Comparison of ENCODE assay signal across 8 cellular contexts in genomic region chr20:38926142-38926933, GRCh38. TPM values are rescaled to one million over a fixed set of nuclear protein-coding genes. Genes with fewer than 3 reads are reported as not detected.
DNase-seq lines count a peak whose midpoint lies in the region; ATAC-seq and TF ChIP-seq lines count a peak whose summit lies in the region.

Gene FAM83D (plus strand): TSS chr20:38926417. CDS start chr20:38926443, 26 bp downstream.

- peaks cover 16% of the 10 kb centered on the region for H3K36me3 Mint-ChIP-seq in activated CD4-positive, alpha-beta T cell treated with anti-CD3 and anti-CD28 coated beads for 36 hours (ENCODE audit: low read depth)

- ATAC-seq in GM19324 (IDR thresholded peaks at IDR 0.05; ENCODE audit: low FRiP score, unreplicated experiment) (peak; percentile 84), HG03460 (IDR thresholded peaks at IDR 0.05; ENCODE audit: unreplicated experiment) (peak; percentile 92), left colon (peak; percentile 94)
- peak; percentile 98 for ATAC-seq in activated CD4-positive, alpha-beta T cell treated with anti-CD3 and anti-CD28 coated beads for 36 hours

- H3K36me3 ChIP-seq in BLaER1 (peaks cover 17% of the 10 kb centered on the region), colonic mucosa (no peaks in the 10 kb centered on the region)

- H3K27me3 Mint-ChIP-seq in activated CD4-positive, alpha-beta T cell treated with anti-CD3 and anti-CD28 coated beads for 36 hours = no peaks in the 10 kb centered on the region

- H3K9me3 Mint-ChIP-seq in activated CD4-positive, alpha-beta T cell treated with anti-CD3 and anti-CD28 coated beads for 36 hours (ENCODE audit: low read depth) = no peaks in the 10 kb centered on the region

- no peak for TF ChIP-seq CTCF in colonic mucosa (IDR thresholded peaks at IDR 0.05)

- POLR2A ChIA-PET in activated CD4-positive, alpha-beta T cell treated with anti-CD3 and anti-CD28 coated beads for 36 hours (lab: Charles Lee) = interaction anchor here (0.6 to 3.0 kb wide), 4 partner anchors 36 to 869 kb away, joined by 4 to 17 read pairs (median 6); partner anchors contain the start of gene DHX35

- CTCF ChIA-PET in activated CD4-positive, alpha-beta T cell treated with anti-CD3 and anti-CD28 coated beads for 36 hours (lab: Charles Lee) = interaction anchor here (0.6 to 8.9 kb wide), 21 partner anchors 11 to 279 kb away, joined by 3 to 68 read pairs (median 4); partner anchors contain the start of gene DHX35

- H3K27ac ChIP-seq in BLaER1 = peak within 1 kb of the TSS; percentile 93
- H3K27ac ChIP-seq in colonic mucosa = peak within 1 kb of the TSS; percentile 46

- peak within 1 kb of the TSS; percentile 81 for H3K4me3 Mint-ChIP-seq in activated CD4-positive, alpha-beta T cell treated with anti-CD3 and anti-CD28 coated beads for 36 hours

- peaks cover 40% of the 10 kb centered on the region for H4K20me1 ChIP-seq in BLaER1

- intact Hi-C loops in activated CD4-positive, alpha-beta T cell treated with anti-CD3 and anti-CD28 coated beads for 36 hours (cut with DNase I, micrococcal nuclease) = loop anchor here (1.0 kb wide), 7 partner anchors 36 to 280 kb away; partner anchors contain the start of genes DHX35 (in 2 of the 2) and ACTR5 (in 1 of the 2)
- intact Hi-C loops in colonic mucosa (cut with DNase I) (loop anchor here (2.0 kb wide), 1 partner anchor 122 kb away; no protein-coding TSS in a partner anchor), left colon (cut with DNase I, micrococcal nuclease) (loop anchor here in 1 of 2 donors (5.0 kb wide), 1 partner anchor 121 kb away; no protein-coding TSS in a partner anchor)

- peaks cover 39% of the 10 kb centered on the region for H3K4me1 ChIP-seq in BLaER1
- H3K4me1 ChIP-seq in colonic mucosa = no peaks in the 10 kb centered on the region

- peak within 1 kb of the TSS; percentile 95 for H3K9ac ChIP-seq in BLaER1
- peak within 1 kb of the TSS; percentile 71 to 79 for H3K9ac ChIP-seq in colonic mucosa (ENCODE audit: low read depth in 2 of 2, low read length in 2 of 2)

- H3K27ac Mint-ChIP-seq in activated CD4-positive, alpha-beta T cell treated with anti-CD3 and anti-CD28 coated beads for 36 hours = peak within 1 kb of the TSS; percentile 19

- H3K4me2 ChIP-seq in BLaER1 = peak within 1 kb of the TSS; percentile 86

- H3K27me3 ChIP-seq in BLaER1 (no peaks in the 10 kb centered on the region), colonic mucosa (no peaks in the 10 kb centered on the region)

- DNase-seq in NCI-H524 treated with DMSO at 0.1 percent for 48 hours (lab: John Stamatoyannopoulos, UW) (peak; percentile 94), colonic mucosa (peak; percentile 96), left colon (peak; percentile 97 to 98)
- peak; percentile 99 for DNase-seq in activated CD4-positive, alpha-beta T cell treated with anti-CD3 and anti-CD28 coated beads for 36 hours
- DNase-seq in stimulated activated CD4-positive, alpha-beta T cell treated with anti-CD3 and anti-CD28 coated beads, Interleukin-1b, Interleukin-23, amount 100 ng/mL, for 4 hours (ENCODE audit: low read depth in 2 of 2) = peak; percentile 84 to 89

- peaks cover 21% of the 10 kb centered on the region for H3K4me1 Mint-ChIP-seq in activated CD4-positive, alpha-beta T cell treated with anti-CD3 and anti-CD28 coated beads for 36 hours

- peak within 1 kb of the TSS; percentile 92 for H3K4me3 ChIP-seq in BLaER1
- peak within 1 kb of the TSS; percentile 77 for H3K4me3 ChIP-seq in colonic mucosa

- H3K9me3 ChIP-seq in BLaER1 = no peaks in the 10 kb centered on the region
- no peaks in the 10 kb centered on the region for H3K9me3 ChIP-seq in colonic mucosa

RNA-seq across cellular contexts. Expression of gene FAM83D, which starts in this region (rescaled TPM):
- 10 to 100 TPM; 10.5 to 12.4 TPM for total RNA-seq in activated CD4-positive, alpha-beta T cell treated with anti-CD3 and anti-CD28 coated beads for 36 hours
- total RNA-seq in colonic mucosa (10 to 100 TPM; 25.5 to 32.6 TPM), left colon (10 to 100 TPM in 1 of 2 donors, 1 to 10 TPM in 1; 9.4 to 11.2 TPM)

Comparison
In these comparisons a context has a peak if more than half of its experiments do, and no peak if none do; other contexts are left out.
1. Peak in every context shown above with its lines: DNase-seq, ATAC-seq, H3K4me3 ChIP-seq and H3K27ac ChIP-seq.